Comparison of ENCODE assay signal across 1 cellular context in the genomic region with DNA sequence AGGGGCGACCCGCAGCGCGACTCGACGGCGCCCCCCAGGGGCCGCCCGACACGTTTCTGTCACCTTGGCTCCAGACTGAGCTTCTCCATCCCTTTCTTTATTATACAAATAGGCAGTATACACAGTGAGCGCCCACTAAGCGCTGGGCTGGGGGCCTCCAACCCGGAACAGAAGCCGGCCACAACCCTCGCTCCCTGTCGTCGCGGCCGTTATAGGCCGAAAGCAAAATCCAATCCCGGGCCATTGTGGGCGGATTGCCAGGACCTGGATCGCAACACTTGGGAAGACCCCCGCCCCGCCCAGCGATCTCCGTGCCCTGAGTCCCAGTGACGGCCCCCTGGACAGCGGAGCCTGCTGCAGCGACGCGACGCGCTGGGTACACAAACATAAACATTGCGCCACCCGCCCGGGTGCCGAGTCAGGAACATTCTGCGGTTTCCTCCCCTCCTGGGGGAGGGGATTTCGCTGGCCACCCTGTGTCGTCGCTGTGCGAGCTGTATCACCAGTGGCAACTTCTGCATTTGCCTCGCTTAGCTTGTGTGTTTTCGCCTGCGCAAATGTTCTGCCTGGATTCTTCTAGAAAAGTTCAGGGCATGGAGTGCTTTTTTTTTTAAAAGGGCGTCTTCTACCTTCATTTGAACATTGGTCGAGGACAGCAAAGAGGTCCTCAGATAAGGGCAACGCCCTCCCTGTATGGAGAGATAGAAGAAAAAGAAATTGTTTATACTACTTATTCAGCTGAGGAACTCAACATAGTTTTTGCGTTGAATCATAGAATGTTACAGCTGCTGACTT.
TF ChIP-seq lines count a peak whose summit lies in the region.

No MANE protein-coding gene starts in this region.

TF ChIP-seq in HepG2, 621 proteins besides CTCF, POLR2A, EP300 and RAD21 (continued from another document and continues in another):
- TF ChIP-seq, protein P1, sequence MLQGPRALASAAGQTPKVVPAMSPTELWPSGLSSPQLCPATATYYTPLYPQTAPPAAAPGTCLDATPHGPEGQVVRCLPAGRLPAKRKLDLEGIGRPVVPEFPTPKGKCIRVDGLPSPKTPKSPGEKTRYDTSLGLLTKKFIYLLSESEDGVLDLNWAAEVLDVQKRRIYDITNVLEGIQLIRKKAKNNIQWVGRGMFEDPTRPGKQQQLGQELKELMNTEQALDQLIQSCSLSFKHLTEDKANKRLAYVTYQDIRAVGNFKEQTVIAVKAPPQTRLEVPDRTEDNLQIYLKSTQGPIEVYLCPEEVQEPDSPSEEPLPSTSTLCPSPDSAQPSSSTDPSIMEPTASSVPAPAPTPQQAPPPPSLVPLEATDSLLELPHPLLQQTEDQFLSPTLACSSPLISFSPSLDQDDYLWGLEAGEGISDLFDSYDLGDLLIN (CRISPR knock-in tag; IDR thresholded peaks at IDR 0.05; ENCODE audit: borderline replicate concordance) = peak; percentile 94; the same call in 1 of the 2 replicates
- peak; percentile 55 for TF ChIP-seq ZNF619 (CRISPR knock-in tag; IDR thresholded peaks at IDR 0.05)
- TF ChIP-seq FOXK2 (IDR thresholded peaks at IDR 0.05) = peak; percentile 82
- TF ChIP-seq MAFF (IDR thresholded peaks at IDR 0.05; ENCODE audit: low read depth, low read length) = peak; percentile 77
- TF ChIP-seq ZNF121 (CRISPR knock-in tag; IDR thresholded peaks at IDR 0.05) = 0 out of 2 replicates have a peak, but pooled peaks have one; percentile 8
- TF ChIP-seq FOXC1 (CRISPR knock-in tag; IDR thresholded peaks at IDR 0.05; ENCODE audit: borderline replicate concordance) = peak; percentile 86; the same call in 1 of the 2 replicates
- peak; percentile 98 for TF ChIP-seq CEBPB (IDR thresholded peaks at IDR 0.05; ENCODE audit: borderline replicate concordance, low read depth, low read length)
- TF ChIP-seq REPIN1 (CRISPR knock-in tag; IDR thresholded peaks at IDR 0.05; ENCODE audit: borderline replicate concordance, low read depth) = no peak
- peak; percentile 92 for TF ChIP-seq ZNF12 (CRISPR knock-in tag; IDR thresholded peaks at IDR 0.05)
- peak; percentile 12; the same call in 1 of the 2 replicates for TF ChIP-seq SRF (IDR thresholded peaks at IDR 0.05; ENCODE audit: low read depth, low read length)
- TF ChIP-seq HOXA7 (CRISPR knock-in tag; IDR thresholded peaks at IDR 0.05) = no peak
- TF ChIP-seq, protein P2, sequence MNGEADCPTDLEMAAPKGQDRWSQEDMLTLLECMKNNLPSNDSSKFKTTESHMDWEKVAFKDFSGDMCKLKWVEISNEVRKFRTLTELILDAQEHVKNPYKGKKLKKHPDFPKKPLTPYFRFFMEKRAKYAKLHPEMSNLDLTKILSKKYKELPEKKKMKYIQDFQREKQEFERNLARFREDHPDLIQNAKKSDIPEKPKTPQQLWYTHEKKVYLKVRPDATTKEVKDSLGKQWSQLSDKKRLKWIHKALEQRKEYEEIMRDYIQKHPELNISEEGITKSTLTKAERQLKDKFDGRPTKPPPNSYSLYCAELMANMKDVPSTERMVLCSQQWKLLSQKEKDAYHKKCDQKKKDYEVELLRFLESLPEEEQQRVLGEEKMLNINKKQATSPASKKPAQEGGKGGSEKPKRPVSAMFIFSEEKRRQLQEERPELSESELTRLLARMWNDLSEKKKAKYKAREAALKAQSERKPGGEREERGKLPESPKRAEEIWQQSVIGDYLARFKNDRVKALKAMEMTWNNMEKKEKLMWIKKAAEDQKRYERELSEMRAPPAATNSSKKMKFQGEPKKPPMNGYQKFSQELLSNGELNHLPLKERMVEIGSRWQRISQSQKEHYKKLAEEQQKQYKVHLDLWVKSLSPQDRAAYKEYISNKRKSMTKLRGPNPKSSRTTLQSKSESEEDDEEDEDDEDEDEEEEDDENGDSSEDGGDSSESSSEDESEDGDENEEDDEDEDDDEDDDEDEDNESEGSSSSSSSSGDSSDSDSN (CRISPR knock-in tag; IDR thresholded peaks at IDR 0.05) = no peak; the same call in 1 of the 2 replicates
- TF ChIP-seq ZNF180 (CRISPR knock-in tag; IDR thresholded peaks at IDR 0.05; ENCODE audit: borderline replicate concordance, low read depth) = no peak
- peak; percentile 76 for TF ChIP-seq RBFOX2 (IDR thresholded peaks at IDR 0.05; ENCODE audit: low read depth, low read length)
- peak; percentile 61; the same call in 1 of the 2 replicates for TF ChIP-seq CBX2 (IDR thresholded peaks at IDR 0.05; ENCODE audit: low read depth, low read length)
- TF ChIP-seq CBX2 (CRISPR knock-in tag; IDR thresholded peaks at IDR 0.05; ENCODE audit: low read depth) = 0 out of 2 replicates have a peak, but pooled peaks have one; percentile 49
- TF ChIP-seq, protein P3, sequence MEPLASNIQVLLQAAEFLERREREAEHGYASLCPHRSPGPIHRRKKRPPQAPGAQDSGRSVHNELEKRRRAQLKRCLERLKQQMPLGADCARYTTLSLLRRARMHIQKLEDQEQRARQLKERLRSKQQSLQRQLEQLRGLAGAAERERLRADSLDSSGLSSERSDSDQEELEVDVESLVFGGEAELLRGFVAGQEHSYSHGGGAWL (CRISPR knock-in tag; IDR thresholded peaks at IDR 0.05) = peak; percentile 58; the same call in 1 of the 2 replicates
- peak; percentile 81; the same call in 1 of the 2 replicates for TF ChIP-seq BRCA1 (CRISPR knock-in tag; IDR thresholded peaks at IDR 0.05)
- peak; percentile 98 for TF ChIP-seq HOXA5 (CRISPR knock-in tag; IDR thresholded peaks at IDR 0.05)
- peak; percentile 93 for TF ChIP-seq ZSCAN31 (CRISPR knock-in tag; IDR thresholded peaks at IDR 0.05; ENCODE audit: low read depth)
- no peak for TF ChIP-seq ZNF891 (CRISPR knock-in tag; IDR thresholded peaks at IDR 0.05)
- peak; percentile 94 for TF ChIP-seq ZNF331 (CRISPR knock-in tag; IDR thresholded peaks at IDR 0.05)
- peak; percentile 14; the same call in 1 of the 2 replicates for TF ChIP-seq ZNF33A (CRISPR knock-in tag; IDR thresholded peaks at IDR 0.05; ENCODE audit: borderline replicate concordance)
- TF ChIP-seq SP2 (CRISPR knock-in tag; IDR thresholded peaks at IDR 0.05) = no peak
- TF ChIP-seq, protein P4, sequence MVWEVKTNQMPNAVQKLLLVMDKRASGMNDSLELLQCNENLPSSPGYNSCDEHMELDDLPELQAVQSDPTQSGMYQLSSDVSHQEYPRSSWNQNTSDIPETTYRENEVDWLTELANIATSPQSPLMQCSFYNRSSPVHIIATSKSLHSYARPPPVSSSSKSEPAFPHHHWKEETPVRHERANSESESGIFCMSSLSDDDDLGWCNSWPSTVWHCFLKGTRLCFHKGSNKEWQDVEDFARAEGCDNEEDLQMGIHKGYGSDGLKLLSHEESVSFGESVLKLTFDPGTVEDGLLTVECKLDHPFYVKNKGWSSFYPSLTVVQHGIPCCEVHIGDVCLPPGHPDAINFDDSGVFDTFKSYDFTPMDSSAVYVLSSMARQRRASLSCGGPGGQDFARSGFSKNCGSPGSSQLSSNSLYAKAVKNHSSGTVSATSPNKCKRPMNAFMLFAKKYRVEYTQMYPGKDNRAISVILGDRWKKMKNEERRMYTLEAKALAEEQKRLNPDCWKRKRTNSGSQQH (CRISPR knock-in tag; IDR thresholded peaks at IDR 0.05; ENCODE audit: low read depth) = no peak; the same call in 1 of the 2 replicates
- no peak for TF ChIP-seq NFE2L1 (CRISPR knock-in tag; IDR thresholded peaks at IDR 0.05; ENCODE audit: borderline replicate concordance)
- TF ChIP-seq ELF4 (CRISPR knock-in tag; IDR thresholded peaks at IDR 0.05; ENCODE audit: borderline replicate concordance) = peak; percentile 70; the same call in 1 of the 2 replicates
- TF ChIP-seq, protein P5, sequence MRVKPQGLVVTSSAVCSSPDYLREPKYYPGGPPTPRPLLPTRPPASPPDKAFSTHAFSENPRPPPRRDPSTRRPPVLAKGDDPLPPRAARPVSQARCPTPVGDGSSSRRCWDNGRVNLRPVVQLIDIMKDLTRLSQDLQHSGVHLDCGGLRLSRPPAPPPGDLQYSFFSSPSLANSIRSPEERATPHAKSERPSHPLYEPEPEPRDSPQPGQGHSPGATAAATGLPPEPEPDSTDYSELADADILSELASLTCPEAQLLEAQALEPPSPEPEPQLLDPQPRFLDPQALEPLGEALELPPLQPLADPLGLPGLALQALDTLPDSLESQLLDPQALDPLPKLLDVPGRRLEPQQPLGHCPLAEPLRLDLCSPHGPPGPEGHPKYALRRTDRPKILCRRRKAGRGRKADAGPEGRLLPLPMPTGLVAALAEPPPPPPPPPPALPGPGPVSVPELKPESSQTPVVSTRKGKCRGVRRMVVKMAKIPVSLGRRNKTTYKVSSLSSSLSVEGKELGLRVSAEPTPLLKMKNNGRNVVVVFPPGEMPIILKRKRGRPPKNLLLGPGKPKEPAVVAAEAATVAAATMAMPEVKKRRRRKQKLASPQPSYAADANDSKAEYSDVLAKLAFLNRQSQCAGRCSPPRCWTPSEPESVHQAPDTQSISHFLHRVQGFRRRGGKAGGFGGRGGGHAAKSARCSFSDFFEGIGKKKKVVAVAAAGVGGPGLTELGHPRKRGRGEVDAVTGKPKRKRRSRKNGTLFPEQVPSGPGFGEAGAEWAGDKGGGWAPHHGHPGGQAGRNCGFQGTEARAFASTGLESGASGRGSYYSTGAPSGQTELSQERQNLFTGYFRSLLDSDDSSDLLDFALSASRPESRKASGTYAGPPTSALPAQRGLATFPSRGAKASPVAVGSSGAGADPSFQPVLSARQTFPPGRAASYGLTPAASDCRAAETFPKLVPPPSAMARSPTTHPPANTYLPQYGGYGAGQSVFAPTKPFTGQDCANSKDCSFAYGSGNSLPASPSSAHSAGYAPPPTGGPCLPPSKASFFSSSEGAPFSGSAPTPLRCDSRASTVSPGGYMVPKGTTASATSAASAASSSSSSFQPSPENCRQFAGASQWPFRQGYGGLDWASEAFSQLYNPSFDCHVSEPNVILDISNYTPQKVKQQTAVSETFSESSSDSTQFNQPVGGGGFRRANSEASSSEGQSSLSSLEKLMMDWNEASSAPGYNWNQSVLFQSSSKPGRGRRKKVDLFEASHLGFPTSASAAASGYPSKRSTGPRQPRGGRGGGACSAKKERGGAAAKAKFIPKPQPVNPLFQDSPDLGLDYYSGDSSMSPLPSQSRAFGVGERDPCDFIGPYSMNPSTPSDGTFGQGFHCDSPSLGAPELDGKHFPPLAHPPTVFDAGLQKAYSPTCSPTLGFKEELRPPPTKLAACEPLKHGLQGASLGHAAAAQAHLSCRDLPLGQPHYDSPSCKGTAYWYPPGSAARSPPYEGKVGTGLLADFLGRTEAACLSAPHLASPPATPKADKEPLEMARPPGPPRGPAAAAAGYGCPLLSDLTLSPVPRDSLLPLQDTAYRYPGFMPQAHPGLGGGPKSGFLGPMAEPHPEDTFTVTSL (CRISPR knock-in tag; IDR thresholded peaks at IDR 0.05; ENCODE audit: borderline replicate concordance) = peak; percentile 72; the same call in 1 of the 2 replicates
- peak; percentile 47; the same call in 1 of the 2 replicates for TF ChIP-seq TCF7 (IDR thresholded peaks at IDR 0.05; ENCODE audit: low read depth)
- no peak for TF ChIP-seq RBM39 (IDR thresholded peaks at IDR 0.05; ENCODE audit: low read depth, low read length, poor library complexity, severe bottlenecking)
- no peak for TF ChIP-seq THYN1 (CRISPR knock-in tag; IDR thresholded peaks at IDR 0.05; ENCODE audit: borderline replicate concordance, low read depth)
- TF ChIP-seq TBP (CRISPR knock-in tag; IDR thresholded peaks at IDR 0.05) = 0 out of 2 replicates have a peak, but pooled peaks have one; percentile 85
- peak; percentile 56; the same call in 1 of the 2 replicates for TF ChIP-seq MIER2 (CRISPR knock-in tag; IDR thresholded peaks at IDR 0.05)
- 0 out of 2 replicates have a peak, but pooled peaks have one; percentile 68 for TF ChIP-seq PCBP1 (IDR thresholded peaks at IDR 0.05; ENCODE audit: borderline replicate concordance, low read depth, low read length)
- no peak for TF ChIP-seq ZNF75D (CRISPR knock-in tag; IDR thresholded peaks at IDR 0.05; ENCODE audit: borderline replicate concordance)
- TF ChIP-seq, protein P6, sequence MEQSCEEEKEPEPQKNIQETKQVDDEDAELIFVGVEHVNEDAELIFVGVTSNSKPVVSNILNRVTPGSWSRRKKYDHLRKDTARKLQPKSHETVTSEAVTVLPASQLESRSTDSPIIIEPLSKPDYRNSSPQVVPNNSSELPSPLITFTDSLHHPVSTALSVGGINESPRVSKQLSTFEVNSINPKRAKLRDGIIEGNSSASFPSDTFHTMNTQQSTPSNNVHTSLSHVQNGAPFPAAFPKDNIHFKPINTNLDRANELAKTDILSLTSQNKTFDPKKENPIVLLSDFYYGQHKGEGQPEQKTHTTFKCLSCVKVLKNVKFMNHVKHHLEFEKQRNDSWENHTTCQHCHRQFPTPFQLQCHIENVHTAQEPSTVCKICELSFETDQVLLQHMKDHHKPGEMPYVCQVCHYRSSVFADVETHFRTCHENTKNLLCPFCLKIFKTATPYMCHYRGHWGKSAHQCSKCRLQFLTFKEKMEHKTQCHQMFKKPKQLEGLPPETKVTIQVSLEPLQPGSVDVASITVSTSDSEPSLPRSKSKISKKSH (CRISPR knock-in tag; IDR thresholded peaks at IDR 0.05; ENCODE audit: borderline replicate concordance) = peak; percentile 67; the same call in 1 of the 2 replicates
- peak; percentile 26; the same call in 1 of the 2 replicates for TF ChIP-seq RFX5 (IDR thresholded peaks at IDR 0.05; ENCODE audit: low read depth, low read length)
- TF ChIP-seq ZNF30 (CRISPR knock-in tag; IDR thresholded peaks at IDR 0.05) = no peak
- no peak for TF ChIP-seq MATR3 (CRISPR knock-in tag; IDR thresholded peaks at IDR 0.05)
- TF ChIP-seq CREM (IDR thresholded peaks at IDR 0.05) = peak; percentile 89
- no peak for TF ChIP-seq CREM (CRISPR knock-in tag; IDR thresholded peaks at IDR 0.05)
- no peak for TF ChIP-seq ATM (IDR thresholded peaks at IDR 0.05; ENCODE audit: borderline replicate concordance)
- TF ChIP-seq TCF12 (IDR thresholded peaks at IDR 0.05) = no peak
- peak; percentile 52; the same call in 1 of the 2 replicates for TF ChIP-seq TCF12 (CRISPR knock-in tag; IDR thresholded peaks at IDR 0.05)
- TF ChIP-seq SP140L (CRISPR knock-in tag; IDR thresholded peaks at IDR 0.05; ENCODE audit: borderline replicate concordance) = no peak
- TF ChIP-seq ZNF446 (CRISPR knock-in tag; IDR thresholded peaks at IDR 0.05) = no peak
- TF ChIP-seq ZNF761 (CRISPR knock-in tag; conservative IDR thresholded peaks at IDR 0.05) = 0 out of 2 replicates have a peak, but pooled peaks have one; percentile 53
- TF ChIP-seq, protein P7, sequence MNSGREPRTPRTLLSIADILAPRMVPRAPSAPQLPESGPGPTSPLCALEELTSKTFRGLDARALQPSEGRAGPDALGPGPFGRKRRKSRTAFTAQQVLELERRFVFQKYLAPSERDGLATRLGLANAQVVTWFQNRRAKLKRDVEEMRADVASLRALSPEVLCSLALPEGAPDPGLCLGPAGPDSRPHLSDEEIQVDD (CRISPR knock-in tag; IDR thresholded peaks at IDR 0.05; ENCODE audit: borderline replicate concordance) = no peak
- TF ChIP-seq, protein P8, sequence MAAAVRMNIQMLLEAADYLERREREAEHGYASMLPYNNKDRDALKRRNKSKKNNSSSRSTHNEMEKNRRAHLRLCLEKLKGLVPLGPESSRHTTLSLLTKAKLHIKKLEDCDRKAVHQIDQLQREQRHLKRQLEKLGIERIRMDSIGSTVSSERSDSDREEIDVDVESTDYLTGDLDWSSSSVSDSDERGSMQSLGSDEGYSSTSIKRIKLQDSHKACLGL (CRISPR knock-in tag; IDR thresholded peaks at IDR 0.05) = no peak
- TF ChIP-seq KLF12 (CRISPR knock-in tag; IDR thresholded peaks at IDR 0.05; ENCODE audit: borderline replicate concordance) = peak; percentile 98
- TF ChIP-seq ZNF569 (CRISPR knock-in tag; IDR thresholded peaks at IDR 0.05; ENCODE audit: borderline replicate concordance) = no peak
